Comparison of ENCODE assay signal across 19 cellular contexts in the genomic region with DNA sequence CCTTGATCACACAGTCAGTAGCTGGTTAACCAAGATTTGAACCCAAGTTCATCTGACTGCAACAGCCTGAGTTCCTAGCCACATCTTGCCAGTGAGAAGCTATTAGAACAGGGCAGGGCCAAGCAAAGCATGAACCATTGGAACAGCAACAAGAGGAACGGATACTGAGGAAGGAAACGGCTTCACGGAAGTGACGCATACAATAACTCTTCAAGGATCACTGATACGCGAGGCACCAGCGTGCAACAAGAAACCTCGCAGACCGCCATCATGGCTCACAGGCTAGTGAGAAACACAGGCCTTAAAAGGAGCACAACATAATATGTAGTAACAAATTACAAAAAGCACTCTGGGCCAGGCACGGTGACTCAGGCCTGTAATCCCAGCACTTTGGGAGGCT.
DNase-seq lines count a peak whose midpoint lies in the region; ATAC-seq, FAIRE-seq and TF ChIP-seq lines count a peak whose summit lies in the region.
"Had no signal": no experiment of that assay in that cellular context is flagged by ENCODE, and none has a peak within 500 bp of the region (broad histone marks: within the 10 kb centered on the region; RNA-seq: fewer than 3 reads in every experiment).

No MANE protein-coding gene starts in this region.

- H3K9me1 ChIP-seq in K562 (ENCODE audit: control insufficient read depth, insufficient read depth, low read length) (no peaks in the 10 kb centered on the region), endothelial cell of umbilical vein (replicated peaks; ENCODE audit: control insufficient read depth, extremely low read depth, insufficient read depth, low read length) (no peaks in the 10 kb centered on the region)

- H3K4me1 Mint-ChIP-seq in osteocyte (ENCODE audit: unreplicated experiment): no peaks in the 10 kb centered on the region

- H2AFZ ChIP-seq in K562 (ENCODE audit: low read depth, low read length) (no peak overlapping the region), endothelial cell of umbilical vein (ENCODE audit: low read depth, low read length) (no peak overlapping the region)

- H3K27me3 ChIP-seq in K562 (ENCODE audit: control insufficient read depth in 2 of 2, insufficient read depth in 2 of 2, low read length in 2 of 2) (no peaks in the 10 kb centered on the region), endothelial cell of umbilical vein (ENCODE audit: control insufficient read depth in 2 of 2, insufficient read depth in 2 of 2, low read length in 2 of 2) (no peaks in the 10 kb centered on the region)
- H3K27me3 ChIP-seq: BLaER1 had no signal

- no peaks in the 10 kb centered on the region for H3K9me3 Mint-ChIP-seq in osteocyte (ENCODE audit: unreplicated experiment)
- H3K9me3 Mint-ChIP-seq: H9 had no signal

- DNase-seq in GM12891 (ENCODE audit: insufficient read length, low spot score) (no peak), K562 (ENCODE audit: extremely low read depth in 1 of 4, low spot score in 3 of 4) (no peak), endothelial cell of umbilical vein (ENCODE audit: low read depth, low spot score) (peak; percentile 31), osteocyte (ENCODE audit: extremely low spot score, unreplicated experiment) (peak; percentile 30), foreskin fibroblast (no peak), NCI-H1930 (lab: John Stamatoyannopoulos, UW) (no peak), NCI-H1417 treated with DMSO at 0.1 percent for 48 hours (lab: John Stamatoyannopoulos, UW) (no peak)
- DNase-seq: 8988T; CD4-positive, alpha-beta memory T cell; DMS153; DMS79; GF-D8; GOT3; H9; IMR-90 had no signal

- in situ Hi-C loops in K562 (cut with MboI): no loop called here

- H3K4me1 ChIP-seq in K562 (replicated peaks in 1 of 2; ENCODE audit: control insufficient read depth in 2 of 2, insufficient read depth in 2 of 2, low read length in 2 of 2): no peaks in the 10 kb centered on the region
- H3K4me1 ChIP-seq in endothelial cell of umbilical vein (ENCODE audit: control insufficient read depth, extremely low read depth, insufficient read depth, low read length): no peaks in the 10 kb centered on the region
- H3K4me1 ChIP-seq: BLaER1 had no signal

- H3K9me3 ChIP-seq in K562 (replicated peaks; ENCODE audit: control insufficient read depth, insufficient read depth, low read depth, low read length) (no peaks in the 10 kb centered on the region), endothelial cell of umbilical vein (replicated peaks; ENCODE audit: control insufficient read depth, insufficient read depth, low read length) (no peaks in the 10 kb centered on the region)

- H3K79me2 ChIP-seq in K562 (ENCODE audit: control insufficient read depth, insufficient read depth, low read length): no peaks in the 10 kb centered on the region
- H3K79me2 ChIP-seq in endothelial cell of umbilical vein (ENCODE audit: control insufficient read depth, insufficient read depth, low read length): peaks cover 91% of the 10 kb centered on the region

- no peak overlapping the region for H3K4me3 Mint-ChIP-seq in osteocyte (ENCODE audit: unreplicated experiment)
- H3K4me3 Mint-ChIP-seq: CD14-positive monocyte; CD4-positive, alpha-beta memory T cell; H9 had no signal

- H3K27me3 Mint-ChIP-seq in osteocyte (ENCODE audit: unreplicated experiment): no peaks in the 10 kb centered on the region
- H3K27me3 Mint-ChIP-seq: CD4-positive, alpha-beta memory T cell had no signal

- H3K36me3 ChIP-seq in K562 (ENCODE audit: control insufficient read depth, insufficient read depth, low read length) (no peaks in the 10 kb centered on the region), endothelial cell of umbilical vein (ENCODE audit: control insufficient read depth in 2 of 2, extremely low read depth in 1 of 2, insufficient read depth in 2 of 2, low read length in 2 of 2) (no peaks in the 10 kb centered on the region)

- TF ChIP-seq RAD21 in K562 (CRISPR knock-in tag; conservative IDR thresholded peaks at IDR 0.05 in 1 of 2, IDR thresholded peaks at IDR 0.05 in 1 of 2): no peak

- TF ChIP-seq CTCF in K562 (IDR thresholded peaks at IDR 0.05 in 2 of 3, conservative IDR thresholded peaks at IDR 0.05 in 1 of 3; ENCODE audit: insufficient read depth in 2 of 3, low read depth in 1 of 3, low read length in 3 of 3): no peak
- no peak for TF ChIP-seq CTCF in endothelial cell of umbilical vein (IDR thresholded peaks at IDR 0.05; ENCODE audit: extremely low read depth in 1 of 2, insufficient read depth in 1 of 2, low read depth in 1 of 2, low read length in 2 of 2)
- no peak for TF ChIP-seq CTCF in osteocyte (IDR thresholded peaks at IDR 0.05)
- TF ChIP-seq CTCF in foreskin fibroblast (IDR thresholded peaks at IDR 0.05; ENCODE audit: low read depth, low read length): no peak

- BruUV-seq in K562 (replicated peaks; lab: Mats Ljungman, UMichigan) (no TSS peak), endothelial cell of umbilical vein (replicated peaks; lab: Mats Ljungman, UMichigan) (no TSS peak)

- POLR2A ChIA-PET in K562 (lab: Yijun Ruan, JAX): no interaction called here
- POLR2A ChIA-PET in endothelial cell of umbilical vein (lab: Charles Lee): no interaction called here

- H3K4me3 ChIP-seq in K562 (no peak overlapping the region), endothelial cell of umbilical vein (replicated peaks in 1 of 3; ENCODE audit: insufficient read depth in 1 of 3, low read depth in 1 of 3, low read length in 3 of 3) (no peak overlapping the region), foreskin fibroblast (ENCODE audit: low read depth in 1 of 2, low read length in 2 of 2) (no peak overlapping the region)
- H3K4me3 ChIP-seq: BLaER1 had no signal

- H4K20me1 ChIP-seq in K562 (replicated peaks; ENCODE audit: control insufficient read depth, insufficient read depth, low read length): no peaks in the 10 kb centered on the region
- H4K20me1 ChIP-seq in endothelial cell of umbilical vein (replicated peaks; ENCODE audit: control insufficient read depth, extremely low read depth, insufficient read depth, low read length): peaks cover 12% of the 10 kb centered on the region

- under 1% methylated on average over 10 of the region's 10 CpGs for WGBS in K562 (ENCODE audit: insufficient coverage, low coverage, missing lambda C conversion rate)

- CTCF ChIA-PET in K562 (lab: Yijun Ruan, JAX; ENCODE audit: low intra/inter-chr PET ratio) (no interaction called here), endothelial cell of umbilical vein (lab: Charles Lee) (interaction anchor here (2.0 kb wide), 1 partner anchor 163 kb away, joined by 7 read pairs; no protein-coding TSS in a partner anchor)

- dilution Hi-C loops in endothelial cell of umbilical vein (cut with MboI; ENCODE audit: extremely low pct_ligation_motif_present, low sequenced_read_pairs): no loop called here

- H3K9ac ChIP-seq in K562 (ENCODE audit: insufficient read depth in 1 of 2, low read depth in 2 of 2, low read length in 2 of 2) (no peak overlapping the region), endothelial cell of umbilical vein (replicated peaks; ENCODE audit: extremely low read depth, insufficient read depth, low read length) (no peak overlapping the region)
- H3K9ac ChIP-seq: BLaER1 had no signal

- H3K36me3 Mint-ChIP-seq in osteocyte (ENCODE audit: unreplicated experiment): no peaks in the 10 kb centered on the region

- TF ChIP-seq EP300 in K562 (IDR thresholded peaks at IDR 0.05; ENCODE audit: low read length): no peak

- TF ChIP-seq POLR2A in GM12891 (IDR thresholded peaks at IDR 0.05; ENCODE audit: low read depth, low read length): no peak
- TF ChIP-seq POLR2A in K562 (conservative IDR thresholded peaks at IDR 0.05): no peak
- TF ChIP-seq POLR2A in endothelial cell of umbilical vein (IDR thresholded peaks at IDR 0.05; ENCODE audit: low read depth, low read length): no peak

- no peak overlapping the region for H3K4me2 ChIP-seq in K562 (ENCODE audit: insufficient read depth, low read length)
- no peak overlapping the region for H3K4me2 ChIP-seq in endothelial cell of umbilical vein (ENCODE audit: insufficient read depth, low read length)
- H3K4me2 ChIP-seq: BLaER1 had no signal

- no peak overlapping the region for H3K27ac Mint-ChIP-seq in osteocyte (ENCODE audit: unreplicated experiment)
- H3K27ac Mint-ChIP-seq: CD4-positive, alpha-beta memory T cell; H9 had no signal

- H3K27ac ChIP-seq in K562 (ENCODE audit: extremely low read depth, low read depth, low read length) (no peak overlapping the region), endothelial cell of umbilical vein (ENCODE audit: insufficient read depth, low read depth, low read length) (no peak overlapping the region)
- H3K27ac ChIP-seq: BLaER1 had no signal

- no peak for ATAC-seq in K562
- no peak for ATAC-seq in GM19035 (IDR thresholded peaks at IDR 0.05; ENCODE audit: unreplicated experiment)

- FAIRE-seq in GM12891 (lab: Jason Lieb, UNC) (peak; percentile 96), K562 (lab: Jason Lieb, UNC) (no peak), endothelial cell of umbilical vein (lab: Jason Lieb, UNC) (no peak)
- FAIRE-seq: HTR-8/SVneo had no signal

- intact Hi-C loops in K562 (cut with micrococcal nuclease): no loop called here
- intact Hi-C loops in endothelial cell of umbilical vein (cut with micrococcal nuclease): no loop called here

TF ChIP-seq in GM12891, 5 proteins besides CTCF, POLR2A, EP300 and RAD21:
- TF ChIP-seq SPI1 (IDR thresholded peaks at IDR 0.05; ENCODE audit: low read depth, low read length) (0 out of 2 replicates have a peak, but pooled peaks have one; percentile 7), TAF1 (IDR thresholded peaks at IDR 0.05; ENCODE audit: low read depth, low read length) (no peak)

TF ChIP-seq in endothelial cell of umbilical vein, 7 proteins besides CTCF, POLR2A, EP300 and RAD21:
- TF ChIP-seq FOS (IDR thresholded peaks at IDR 0.05; ENCODE audit: borderline replicate concordance, insufficient read depth, low read length): no peak
TF ChIP-seq in endothelial cell of umbilical vein: peak in this region for 0.

Comparison
In these comparisons a context has a peak if more than half of its experiments do, and no peak if none do; other contexts are left out.
1. DNase-seq: peak in endothelial cell of umbilical vein (single experiment) and osteocyte (single experiment); none in GM12891 (single experiment), K562 (0 of 4), foreskin fibroblast (0 of 2), NCI-H1930 (0 of 2) and NCI-H1417 treated with DMSO at 0.1 percent for 48 hours (single experiment).